Comparison of ENCODE assay signal across 1 cellular context in the genomic region with DNA sequence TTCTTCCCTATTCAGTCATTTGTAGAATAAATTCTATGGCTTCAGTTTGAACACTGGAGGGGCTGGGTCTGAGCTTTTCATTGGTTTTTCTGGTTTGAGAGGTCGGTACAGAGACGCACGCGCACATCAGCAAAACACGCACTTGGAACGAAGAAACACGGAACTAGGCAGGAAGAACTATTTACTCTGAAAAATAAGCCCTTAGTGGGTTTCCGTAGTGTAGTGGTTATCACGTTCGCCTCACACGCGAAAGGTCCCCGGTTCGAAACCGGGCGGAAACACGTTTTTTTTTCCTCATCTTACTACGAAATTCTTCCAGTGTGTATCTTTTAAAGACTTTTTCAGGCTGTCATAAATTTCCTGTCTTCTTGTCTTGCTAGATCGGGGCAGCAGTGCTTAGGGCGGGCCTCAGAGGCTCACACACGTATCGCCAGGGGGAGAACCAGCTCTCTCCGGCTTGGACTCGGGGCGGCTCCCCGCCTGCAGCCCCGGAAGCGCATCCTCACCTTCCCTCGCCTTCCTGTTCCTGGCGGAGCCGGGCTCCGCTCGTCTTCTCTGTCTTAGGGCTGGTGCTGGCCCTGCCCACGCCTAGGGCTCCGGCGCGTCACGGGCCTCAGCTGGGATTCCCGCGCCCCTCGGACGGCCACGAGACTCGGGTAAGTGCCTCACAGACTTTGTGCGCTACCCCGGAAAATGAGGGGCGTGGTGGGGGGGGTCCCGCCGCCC.
TF ChIP-seq lines count a peak whose summit lies in the region.

A gene (plus strand): TSS at position 521 of the 726 bp plus-strand sequence. CDS start 6,841 bp downstream, outside the sequence.

TF ChIP-seq in K562, 482 proteins besides CTCF, POLR2A, EP300 and RAD21 (continued from another document and continues in another):
- TF ChIP-seq, protein P1, sequence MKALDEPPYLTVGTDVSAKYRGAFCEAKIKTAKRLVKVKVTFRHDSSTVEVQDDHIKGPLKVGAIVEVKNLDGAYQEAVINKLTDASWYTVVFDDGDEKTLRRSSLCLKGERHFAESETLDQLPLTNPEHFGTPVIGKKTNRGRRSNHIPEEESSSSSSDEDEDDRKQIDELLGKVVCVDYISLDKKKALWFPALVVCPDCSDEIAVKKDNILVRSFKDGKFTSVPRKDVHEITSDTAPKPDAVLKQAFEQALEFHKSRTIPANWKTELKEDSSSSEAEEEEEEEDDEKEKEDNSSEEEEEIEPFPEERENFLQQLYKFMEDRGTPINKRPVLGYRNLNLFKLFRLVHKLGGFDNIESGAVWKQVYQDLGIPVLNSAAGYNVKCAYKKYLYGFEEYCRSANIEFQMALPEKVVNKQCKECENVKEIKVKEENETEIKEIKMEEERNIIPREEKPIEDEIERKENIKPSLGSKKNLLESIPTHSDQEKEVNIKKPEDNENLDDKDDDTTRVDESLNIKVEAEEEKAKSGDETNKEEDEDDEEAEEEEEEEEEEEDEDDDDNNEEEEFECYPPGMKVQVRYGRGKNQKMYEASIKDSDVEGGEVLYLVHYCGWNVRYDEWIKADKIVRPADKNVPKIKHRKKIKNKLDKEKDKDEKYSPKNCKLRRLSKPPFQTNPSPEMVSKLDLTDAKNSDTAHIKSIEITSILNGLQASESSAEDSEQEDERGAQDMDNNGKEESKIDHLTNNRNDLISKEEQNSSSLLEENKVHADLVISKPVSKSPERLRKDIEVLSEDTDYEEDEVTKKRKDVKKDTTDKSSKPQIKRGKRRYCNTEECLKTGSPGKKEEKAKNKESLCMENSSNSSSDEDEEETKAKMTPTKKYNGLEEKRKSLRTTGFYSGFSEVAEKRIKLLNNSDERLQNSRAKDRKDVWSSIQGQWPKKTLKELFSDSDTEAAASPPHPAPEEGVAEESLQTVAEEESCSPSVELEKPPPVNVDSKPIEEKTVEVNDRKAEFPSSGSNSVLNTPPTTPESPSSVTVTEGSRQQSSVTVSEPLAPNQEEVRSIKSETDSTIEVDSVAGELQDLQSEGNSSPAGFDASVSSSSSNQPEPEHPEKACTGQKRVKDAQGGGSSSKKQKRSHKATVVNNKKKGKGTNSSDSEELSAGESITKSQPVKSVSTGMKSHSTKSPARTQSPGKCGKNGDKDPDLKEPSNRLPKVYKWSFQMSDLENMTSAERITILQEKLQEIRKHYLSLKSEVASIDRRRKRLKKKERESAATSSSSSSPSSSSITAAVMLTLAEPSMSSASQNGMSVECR (CRISPR knock-in tag; IDR thresholded peaks at IDR 0.05): peak; percentile 85
- TF ChIP-seq STAT5A (IDR thresholded peaks at IDR 0.05; ENCODE audit: borderline replicate concordance, low read length) (peak; percentile 20; the same call in 1 of the 2 replicates), NCOA2 (IDR thresholded peaks at IDR 0.05; ENCODE audit: partially characterized antibody in 2 of 2) (no peak), MAFG (tag; conservative IDR thresholded peaks at IDR 0.05) (no peak; the same call in 1 of the 2 replicates), CHD2 (IDR thresholded peaks at IDR 0.05; ENCODE audit: low read depth, low read length) (no peak; the same call in 1 of the 2 replicates), PHF8 (IDR thresholded peaks at IDR 0.05; ENCODE audit: borderline replicate concordance, low read length) (peak; percentile 70), NONO (IDR thresholded peaks at IDR 0.05; ENCODE audit: low read depth in 2 of 2, low read length in 1 of 2) (no peak), SNIP1 (IDR thresholded peaks at IDR 0.05; ENCODE audit: low read depth) (no peak), NR4A1 (CRISPR knock-in tag; IDR thresholded peaks at IDR 0.05) (0 out of 2 replicates have a peak, but pooled peaks have one; percentile 46), NR4A1 (tag; IDR thresholded peaks at IDR 0.05) (no peak), KLF10 (CRISPR knock-in tag; IDR thresholded peaks at IDR 0.05) (no peak), ZNF780A (CRISPR knock-in tag; IDR thresholded peaks at IDR 0.05) (no peak), NFRKB (IDR thresholded peaks at IDR 0.05; ENCODE audit: low read depth) (peak; percentile 68), HNRNPLL (IDR thresholded peaks at IDR 0.05; ENCODE audit: low read depth, low read length, poor library complexity, severe bottlenecking) (peak; percentile 85), ZBTB7A (IDR thresholded peaks at IDR 0.05; ENCODE audit: borderline replicate concordance, control insufficient read depth, low read depth, low read length) (peak; percentile 75; the same call in 1 of the 2 replicates)
- TF ChIP-seq, protein P2, sequence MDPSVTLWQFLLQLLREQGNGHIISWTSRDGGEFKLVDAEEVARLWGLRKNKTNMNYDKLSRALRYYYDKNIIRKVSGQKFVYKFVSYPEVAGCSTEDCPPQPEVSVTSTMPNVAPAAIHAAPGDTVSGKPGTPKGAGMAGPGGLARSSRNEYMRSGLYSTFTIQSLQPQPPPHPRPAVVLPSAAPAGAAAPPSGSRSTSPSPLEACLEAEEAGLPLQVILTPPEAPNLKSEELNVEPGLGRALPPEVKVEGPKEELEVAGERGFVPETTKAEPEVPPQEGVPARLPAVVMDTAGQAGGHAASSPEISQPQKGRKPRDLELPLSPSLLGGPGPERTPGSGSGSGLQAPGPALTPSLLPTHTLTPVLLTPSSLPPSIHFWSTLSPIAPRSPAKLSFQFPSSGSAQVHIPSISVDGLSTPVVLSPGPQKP (CRISPR knock-in tag; IDR thresholded peaks at IDR 0.05): no peak
- TF ChIP-seq, protein P3, sequence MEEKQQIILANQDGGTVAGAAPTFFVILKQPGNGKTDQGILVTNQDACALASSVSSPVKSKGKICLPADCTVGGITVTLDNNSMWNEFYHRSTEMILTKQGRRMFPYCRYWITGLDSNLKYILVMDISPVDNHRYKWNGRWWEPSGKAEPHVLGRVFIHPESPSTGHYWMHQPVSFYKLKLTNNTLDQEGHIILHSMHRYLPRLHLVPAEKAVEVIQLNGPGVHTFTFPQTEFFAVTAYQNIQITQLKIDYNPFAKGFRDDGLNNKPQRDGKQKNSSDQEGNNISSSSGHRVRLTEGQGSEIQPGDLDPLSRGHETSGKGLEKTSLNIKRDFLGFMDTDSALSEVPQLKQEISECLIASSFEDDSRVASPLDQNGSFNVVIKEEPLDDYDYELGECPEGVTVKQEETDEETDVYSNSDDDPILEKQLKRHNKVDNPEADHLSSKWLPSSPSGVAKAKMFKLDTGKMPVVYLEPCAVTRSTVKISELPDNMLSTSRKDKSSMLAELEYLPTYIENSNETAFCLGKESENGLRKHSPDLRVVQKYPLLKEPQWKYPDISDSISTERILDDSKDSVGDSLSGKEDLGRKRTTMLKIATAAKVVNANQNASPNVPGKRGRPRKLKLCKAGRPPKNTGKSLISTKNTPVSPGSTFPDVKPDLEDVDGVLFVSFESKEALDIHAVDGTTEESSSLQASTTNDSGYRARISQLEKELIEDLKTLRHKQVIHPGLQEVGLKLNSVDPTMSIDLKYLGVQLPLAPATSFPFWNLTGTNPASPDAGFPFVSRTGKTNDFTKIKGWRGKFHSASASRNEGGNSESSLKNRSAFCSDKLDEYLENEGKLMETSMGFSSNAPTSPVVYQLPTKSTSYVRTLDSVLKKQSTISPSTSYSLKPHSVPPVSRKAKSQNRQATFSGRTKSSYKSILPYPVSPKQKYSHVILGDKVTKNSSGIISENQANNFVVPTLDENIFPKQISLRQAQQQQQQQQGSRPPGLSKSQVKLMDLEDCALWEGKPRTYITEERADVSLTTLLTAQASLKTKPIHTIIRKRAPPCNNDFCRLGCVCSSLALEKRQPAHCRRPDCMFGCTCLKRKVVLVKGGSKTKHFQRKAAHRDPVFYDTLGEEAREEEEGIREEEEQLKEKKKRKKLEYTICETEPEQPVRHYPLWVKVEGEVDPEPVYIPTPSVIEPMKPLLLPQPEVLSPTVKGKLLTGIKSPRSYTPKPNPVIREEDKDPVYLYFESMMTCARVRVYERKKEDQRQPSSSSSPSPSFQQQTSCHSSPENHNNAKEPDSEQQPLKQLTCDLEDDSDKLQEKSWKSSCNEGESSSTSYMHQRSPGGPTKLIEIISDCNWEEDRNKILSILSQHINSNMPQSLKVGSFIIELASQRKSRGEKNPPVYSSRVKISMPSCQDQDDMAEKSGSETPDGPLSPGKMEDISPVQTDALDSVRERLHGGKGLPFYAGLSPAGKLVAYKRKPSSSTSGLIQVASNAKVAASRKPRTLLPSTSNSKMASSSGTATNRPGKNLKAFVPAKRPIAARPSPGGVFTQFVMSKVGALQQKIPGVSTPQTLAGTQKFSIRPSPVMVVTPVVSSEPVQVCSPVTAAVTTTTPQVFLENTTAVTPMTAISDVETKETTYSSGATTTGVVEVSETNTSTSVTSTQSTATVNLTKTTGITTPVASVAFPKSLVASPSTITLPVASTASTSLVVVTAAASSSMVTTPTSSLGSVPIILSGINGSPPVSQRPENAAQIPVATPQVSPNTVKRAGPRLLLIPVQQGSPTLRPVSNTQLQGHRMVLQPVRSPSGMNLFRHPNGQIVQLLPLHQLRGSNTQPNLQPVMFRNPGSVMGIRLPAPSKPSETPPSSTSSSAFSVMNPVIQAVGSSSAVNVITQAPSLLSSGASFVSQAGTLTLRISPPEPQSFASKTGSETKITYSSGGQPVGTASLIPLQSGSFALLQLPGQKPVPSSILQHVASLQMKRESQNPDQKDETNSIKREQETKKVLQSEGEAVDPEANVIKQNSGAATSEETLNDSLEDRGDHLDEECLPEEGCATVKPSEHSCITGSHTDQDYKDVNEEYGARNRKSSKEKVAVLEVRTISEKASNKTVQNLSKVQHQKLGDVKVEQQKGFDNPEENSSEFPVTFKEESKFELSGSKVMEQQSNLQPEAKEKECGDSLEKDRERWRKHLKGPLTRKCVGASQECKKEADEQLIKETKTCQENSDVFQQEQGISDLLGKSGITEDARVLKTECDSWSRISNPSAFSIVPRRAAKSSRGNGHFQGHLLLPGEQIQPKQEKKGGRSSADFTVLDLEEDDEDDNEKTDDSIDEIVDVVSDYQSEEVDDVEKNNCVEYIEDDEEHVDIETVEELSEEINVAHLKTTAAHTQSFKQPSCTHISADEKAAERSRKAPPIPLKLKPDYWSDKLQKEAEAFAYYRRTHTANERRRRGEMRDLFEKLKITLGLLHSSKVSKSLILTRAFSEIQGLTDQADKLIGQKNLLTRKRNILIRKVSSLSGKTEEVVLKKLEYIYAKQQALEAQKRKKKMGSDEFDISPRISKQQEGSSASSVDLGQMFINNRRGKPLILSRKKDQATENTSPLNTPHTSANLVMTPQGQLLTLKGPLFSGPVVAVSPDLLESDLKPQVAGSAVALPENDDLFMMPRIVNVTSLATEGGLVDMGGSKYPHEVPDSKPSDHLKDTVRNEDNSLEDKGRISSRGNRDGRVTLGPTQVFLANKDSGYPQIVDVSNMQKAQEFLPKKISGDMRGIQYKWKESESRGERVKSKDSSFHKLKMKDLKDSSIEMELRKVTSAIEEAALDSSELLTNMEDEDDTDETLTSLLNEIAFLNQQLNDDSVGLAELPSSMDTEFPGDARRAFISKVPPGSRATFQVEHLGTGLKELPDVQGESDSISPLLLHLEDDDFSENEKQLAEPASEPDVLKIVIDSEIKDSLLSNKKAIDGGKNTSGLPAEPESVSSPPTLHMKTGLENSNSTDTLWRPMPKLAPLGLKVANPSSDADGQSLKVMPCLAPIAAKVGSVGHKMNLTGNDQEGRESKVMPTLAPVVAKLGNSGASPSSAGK (IDR thresholded peaks at IDR 0.05): no peak
- TF ChIP-seq, protein P4, sequence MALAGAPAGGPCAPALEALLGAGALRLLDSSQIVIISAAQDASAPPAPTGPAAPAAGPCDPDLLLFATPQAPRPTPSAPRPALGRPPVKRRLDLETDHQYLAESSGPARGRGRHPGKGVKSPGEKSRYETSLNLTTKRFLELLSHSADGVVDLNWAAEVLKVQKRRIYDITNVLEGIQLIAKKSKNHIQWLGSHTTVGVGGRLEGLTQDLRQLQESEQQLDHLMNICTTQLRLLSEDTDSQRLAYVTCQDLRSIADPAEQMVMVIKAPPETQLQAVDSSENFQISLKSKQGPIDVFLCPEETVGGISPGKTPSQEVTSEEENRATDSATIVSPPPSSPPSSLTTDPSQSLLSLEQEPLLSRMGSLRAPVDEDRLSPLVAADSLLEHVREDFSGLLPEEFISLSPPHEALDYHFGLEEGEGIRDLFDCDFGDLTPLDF (CRISPR knock-in tag; IDR thresholded peaks at IDR 0.05): 0 out of 2 replicates have a peak, but pooled peaks have one; percentile 22
- TF ChIP-seq, protein P5, sequence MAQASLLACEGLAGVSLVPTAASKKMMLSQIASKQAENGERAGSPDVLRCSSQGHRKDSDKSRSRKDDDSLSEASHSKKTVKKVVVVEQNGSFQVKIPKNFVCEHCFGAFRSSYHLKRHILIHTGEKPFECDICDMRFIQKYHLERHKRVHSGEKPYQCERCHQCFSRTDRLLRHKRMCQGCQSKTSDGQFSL (CRISPR knock-in tag; IDR thresholded peaks at IDR 0.05): peak; percentile 90
- TF ChIP-seq, protein P5 (tag; IDR thresholded peaks at IDR 0.05): peak in 1 of 2 experiments; percentile 58; a peak in 1 of 4 replicates
- TF ChIP-seq, protein P6, sequence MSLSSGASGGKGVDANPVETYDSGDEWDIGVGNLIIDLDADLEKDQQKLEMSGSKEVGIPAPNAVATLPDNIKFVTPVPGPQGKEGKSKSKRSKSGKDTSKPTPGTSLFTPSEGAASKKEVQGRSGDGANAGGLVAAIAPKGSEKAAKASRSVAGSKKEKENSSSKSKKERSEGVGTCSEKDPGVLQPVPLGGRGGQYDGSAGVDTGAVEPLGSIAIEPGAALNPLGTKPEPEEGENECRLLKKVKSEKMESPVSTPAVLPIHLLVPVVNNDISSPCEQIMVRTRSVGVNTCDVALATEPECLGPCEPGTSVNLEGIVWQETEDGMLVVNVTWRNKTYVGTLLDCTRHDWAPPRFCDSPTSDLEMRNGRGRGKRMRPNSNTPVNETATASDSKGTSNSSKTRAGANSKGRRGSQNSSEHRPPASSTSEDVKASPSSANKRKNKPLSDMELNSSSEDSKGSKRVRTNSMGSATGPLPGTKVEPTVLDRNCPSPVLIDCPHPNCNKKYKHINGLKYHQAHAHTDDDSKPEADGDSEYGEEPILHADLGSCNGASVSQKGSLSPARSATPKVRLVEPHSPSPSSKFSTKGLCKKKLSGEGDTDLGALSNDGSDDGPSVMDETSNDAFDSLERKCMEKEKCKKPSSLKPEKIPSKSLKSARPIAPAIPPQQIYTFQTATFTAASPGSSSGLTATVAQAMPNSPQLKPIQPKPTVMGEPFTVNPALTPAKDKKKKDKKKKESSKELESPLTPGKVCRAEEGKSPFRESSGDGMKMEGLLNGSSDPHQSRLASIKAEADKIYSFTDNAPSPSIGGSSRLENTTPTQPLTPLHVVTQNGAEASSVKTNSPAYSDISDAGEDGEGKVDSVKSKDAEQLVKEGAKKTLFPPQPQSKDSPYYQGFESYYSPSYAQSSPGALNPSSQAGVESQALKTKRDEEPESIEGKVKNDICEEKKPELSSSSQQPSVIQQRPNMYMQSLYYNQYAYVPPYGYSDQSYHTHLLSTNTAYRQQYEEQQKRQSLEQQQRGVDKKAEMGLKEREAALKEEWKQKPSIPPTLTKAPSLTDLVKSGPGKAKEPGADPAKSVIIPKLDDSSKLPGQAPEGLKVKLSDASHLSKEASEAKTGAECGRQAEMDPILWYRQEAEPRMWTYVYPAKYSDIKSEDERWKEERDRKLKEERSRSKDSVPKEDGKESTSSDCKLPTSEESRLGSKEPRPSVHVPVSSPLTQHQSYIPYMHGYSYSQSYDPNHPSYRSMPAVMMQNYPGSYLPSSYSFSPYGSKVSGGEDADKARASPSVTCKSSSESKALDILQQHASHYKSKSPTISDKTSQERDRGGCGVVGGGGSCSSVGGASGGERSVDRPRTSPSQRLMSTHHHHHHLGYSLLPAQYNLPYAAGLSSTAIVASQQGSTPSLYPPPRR (CRISPR knock-in tag; IDR thresholded peaks at IDR 0.05; ENCODE audit: borderline replicate concordance): no peak
